16 cellular contexts compared by ENCODE assay signal in the genomic region with DNA sequence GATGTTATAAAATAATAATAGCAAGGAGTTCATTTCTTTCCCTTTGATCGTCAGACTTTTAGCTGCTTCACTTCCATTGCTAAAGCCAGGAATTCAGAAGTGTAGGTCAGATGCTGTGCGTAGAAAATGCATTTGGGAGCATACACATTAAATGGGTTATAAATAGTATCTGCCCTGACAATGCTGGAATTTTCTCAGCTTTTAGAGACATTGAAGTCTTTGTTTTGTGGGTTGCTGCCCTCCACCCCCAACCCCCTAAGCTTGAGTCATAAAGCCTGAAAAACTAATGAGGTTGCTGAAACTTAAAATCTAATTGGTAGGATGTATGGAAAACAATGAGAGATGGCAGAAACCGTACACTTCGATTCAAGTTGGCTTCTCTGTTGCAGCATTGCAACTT.
"Had no signal": no experiment of that assay in that cellular context is flagged by ENCODE, and none has a peak within 500 bp of the region (broad histone marks: within the 10 kb centered on the region; RNA-seq: fewer than 3 reads in every experiment).

No MANE protein-coding gene starts in this region.

- H3K36me3 Mint-ChIP-seq: activated naive CD8-positive, alpha-beta T cell treated with anti-CD3 and anti-CD28 coated beads, Interleukin-2, amount 10 ng/mL, durations not matched to agents 7 days and 5 days; naive thymus-derived CD8-positive, alpha-beta T cell had no signal

- H3K36me3 ChIP-seq: cardiac muscle cell, lower lobe of right lung, thyroid gland, vagina had no signal

- H3K4me3 ChIP-seq: cardiac muscle cell, lower lobe of right lung, mucosa of descending colon, psoas muscle, thyroid gland, vagina had no signal

- DNase-seq: activated CD4-positive, alpha-beta memory T cell treated with anti-CD3 and anti-CD28 coated beads, Interleukin-2, amount 10 ng/mL, durations not matched to agents 7 days and 5 days; activated CD8-positive, alpha-beta memory T cell treated with anti-CD3 and anti-CD28 coated beads, Interleukin-2, amount 50 U/mL, for 4 hours; activated naive CD8-positive, alpha-beta T cell treated with anti-CD3 and anti-CD28 coated beads, Interleukin-2, amount 10 ng/mL, durations not matched to agents 7 days and 5 days; aorta; effector memory CD8-positive, alpha-beta T cell; lower lobe of right lung; mucosa of descending colon; naive thymus-derived CD8-positive, alpha-beta T cell; psoas muscle; stimulated activated CD4-positive, alpha-beta T cell treated with anti-CD3 and anti-CD28 coated beads, Interleukin-4, amount 100 ng/mL, for 1 hour; stimulated activated CD8-positive, alpha-beta memory T cell treated with anti-CD3 and anti-CD28 coated beads, Interleukin-4, amount 100 ng/mL, for 48 hours; stimulated activated naive CD8-positive, alpha-beta T cell treated with anti-CD3 and anti-CD28 coated beads, Interleukin-15, Interleukin-2, amounts not matched to agents 100 U/mL and 50 U/mL, for 24 hours; T-helper 9 cell; thyroid gland had no signal

- H3K27ac Mint-ChIP-seq: activated CD4-positive, alpha-beta memory T cell treated with anti-CD3 and anti-CD28 coated beads, Interleukin-2, amount 10 ng/mL, durations not matched to agents 7 days and 5 days; activated naive CD8-positive, alpha-beta T cell treated with anti-CD3 and anti-CD28 coated beads, Interleukin-2, amount 10 ng/mL, durations not matched to agents 7 days and 5 days; effector memory CD8-positive, alpha-beta T cell; naive thymus-derived CD8-positive, alpha-beta T cell had no signal

- H3K27ac ChIP-seq: cardiac muscle cell, lower lobe of right lung, psoas muscle, thyroid gland had no signal

- H3K4me3 Mint-ChIP-seq: activated CD4-positive, alpha-beta memory T cell treated with anti-CD3 and anti-CD28 coated beads, Interleukin-2, amount 10 ng/mL, durations not matched to agents 7 days and 5 days; activated naive CD8-positive, alpha-beta T cell treated with anti-CD3 and anti-CD28 coated beads, Interleukin-2, amount 10 ng/mL, durations not matched to agents 7 days and 5 days; effector memory CD8-positive, alpha-beta T cell; naive thymus-derived CD8-positive, alpha-beta T cell had no signal

- H3K9me3 Mint-ChIP-seq: activated CD4-positive, alpha-beta memory T cell treated with anti-CD3 and anti-CD28 coated beads, Interleukin-2, amount 10 ng/mL, durations not matched to agents 7 days and 5 days; activated naive CD8-positive, alpha-beta T cell treated with anti-CD3 and anti-CD28 coated beads, Interleukin-2, amount 10 ng/mL, durations not matched to agents 7 days and 5 days; effector memory CD8-positive, alpha-beta T cell had no signal

- H3K27me3 ChIP-seq: cardiac muscle cell, thyroid gland, vagina had no signal

- ATAC-seq: effector memory CD8-positive, alpha-beta T cell; lower lobe of right lung; mucosa of descending colon; naive thymus-derived CD8-positive, alpha-beta T cell; stimulated activated naive CD8-positive, alpha-beta T cell treated with anti-CD3 and anti-CD28 coated beads, Interleukin-15, Interleukin-2, amounts not matched to agents 100 U/mL and 50 U/mL, for 24 hours had no signal

- H3K4me1 Mint-ChIP-seq: activated CD4-positive, alpha-beta memory T cell treated with anti-CD3 and anti-CD28 coated beads, Interleukin-2, amount 10 ng/mL, durations not matched to agents 7 days and 5 days; activated naive CD8-positive, alpha-beta T cell treated with anti-CD3 and anti-CD28 coated beads, Interleukin-2, amount 10 ng/mL, durations not matched to agents 7 days and 5 days; naive thymus-derived CD8-positive, alpha-beta T cell had no signal

- H3K9me3 ChIP-seq: lower lobe of right lung, mucosa of descending colon, psoas muscle, thyroid gland, vagina had no signal

- H3K27me3 Mint-ChIP-seq: activated CD4-positive, alpha-beta memory T cell treated with anti-CD3 and anti-CD28 coated beads, Interleukin-2, amount 10 ng/mL, durations not matched to agents 7 days and 5 days; activated naive CD8-positive, alpha-beta T cell treated with anti-CD3 and anti-CD28 coated beads, Interleukin-2, amount 10 ng/mL, durations not matched to agents 7 days and 5 days; effector memory CD8-positive, alpha-beta T cell had no signal
